ENCODE assay signal across 8 cellular contexts in the genomic region with DNA sequence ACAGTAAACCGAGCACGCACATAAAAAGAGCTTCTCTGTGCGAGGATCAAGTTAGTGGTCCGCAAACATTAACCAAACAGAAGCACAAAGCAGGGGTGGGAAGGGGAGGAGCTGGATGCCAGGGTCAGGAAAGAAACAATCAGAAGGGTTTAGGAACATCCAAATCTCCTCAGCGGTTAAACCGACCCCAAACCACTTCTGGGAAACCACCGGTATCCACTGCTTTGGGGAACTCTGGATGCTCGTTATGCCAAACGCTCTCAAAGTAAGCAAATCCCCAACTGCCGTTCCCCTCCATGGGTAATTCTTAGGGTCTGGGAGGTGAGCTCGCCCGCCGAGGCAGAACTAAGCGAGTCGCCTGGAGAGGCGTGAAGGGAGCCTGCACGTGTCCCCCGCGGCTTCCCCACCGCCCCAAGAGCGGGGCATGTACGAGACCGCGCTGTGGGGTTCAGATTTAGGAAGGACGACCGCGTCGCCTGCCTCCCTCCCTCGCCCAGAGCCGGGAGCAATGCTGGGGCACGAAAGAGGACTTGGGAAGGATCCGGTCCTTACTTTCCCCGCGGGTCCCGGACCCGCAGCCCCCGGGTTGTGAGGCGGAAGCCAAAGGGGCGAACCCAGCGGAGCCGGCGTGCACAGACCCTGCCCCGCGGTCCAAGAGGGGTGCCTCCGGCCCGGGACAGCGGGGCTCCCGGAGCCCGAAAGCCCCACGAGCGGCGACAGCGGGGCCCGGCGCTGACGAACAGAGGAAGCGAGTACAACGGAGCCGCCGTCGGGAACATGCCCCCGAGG. TPM values are rescaled to one million over a fixed set of nuclear protein-coding genes. Genes with fewer than 3 reads are reported as not detected.
DNase-seq lines count a peak whose midpoint lies in the region; ATAC-seq and TF ChIP-seq lines count a peak whose summit lies in the region.

No MANE protein-coding gene starts in this region.

- H3K9me3 Mint-ChIP-seq in activated T-cell treated with anti-CD3 and anti-CD28 coated beads, Interleukin-2, amount 50 U/mL, for 72 hours: no peaks in the 10 kb centered on the region

- H3K9ac ChIP-seq in ES-I3 (ENCODE audit: low read depth, low read length): peak overlapping the region; percentile 75

- peak overlapping the region; percentile 95 to 96 for H3K4me3 Mint-ChIP-seq in activated T-cell treated with anti-CD3 and anti-CD28 coated beads, Interleukin-2, amount 50 U/mL, for 72 hours

- H3K27ac ChIP-seq in neutrophil (peak overlapping the region; percentile 98), uterus (peak overlapping the region; percentile 94 to 96)

- peak overlapping the region; percentile 86 for H3K27ac Mint-ChIP-seq in activated T-cell treated with anti-CD3 and anti-CD28 coated beads, Interleukin-2, amount 50 U/mL, for 72 hours

- peaks cover 36% of the 10 kb centered on the region for H3K4me1 Mint-ChIP-seq in activated T-cell treated with anti-CD3 and anti-CD28 coated beads, Interleukin-2, amount 50 U/mL, for 72 hours (ENCODE audit: low read depth)

- DNase-seq in HEK293T (ENCODE audit: extremely low spot score): peak; percentile 42
- peak; percentile 18 for DNase-seq in NCI-H146 treated with DMSO at 0.1 percent for 48 hours (lab: John Stamatoyannopoulos, UW; ENCODE audit: unreplicated experiment)
- peak; percentile 40 to 44 for DNase-seq in activated T-cell treated with anti-CD3 and anti-CD28 coated beads, Interleukin-2, amount 50 U/mL, for 72 hours
- DNase-seq in fibroblast of villous mesenchyme (ENCODE audit: low read depth): no peak
- DNase-seq in uterus: peak in 1 of 2 donors; percentile 32

- CTCF ChIA-PET in HEK293T (lab: Yijun Ruan, JAX): no interaction called here

- H3K27me3 Mint-ChIP-seq in activated T-cell treated with anti-CD3 and anti-CD28 coated beads, Interleukin-2, amount 50 U/mL, for 72 hours (ENCODE audit: low read depth): no peaks in the 10 kb centered on the region

- TF ChIP-seq POLR2A in uterus (IDR thresholded peaks at IDR 0.05): no peak

- H3K4me3 ChIP-seq in fibroblast of villous mesenchyme (ENCODE audit: low read depth, low read length): peak overlapping the region; percentile 96
- peak overlapping the region; percentile 73 to 97 for H3K4me3 ChIP-seq in neutrophil (ENCODE audit: low read depth in 1 of 2, low read length in 1 of 2)
- peak overlapping the region; percentile 78 to 95 for H3K4me3 ChIP-seq in uterus

- H3K27me3 ChIP-seq in neutrophil (no peaks in the 10 kb centered on the region), uterus (no peaks in the 10 kb centered on the region)

- peaks cover 0 to 5% of the 10 kb centered on the region in 2 donors for H3K36me3 Mint-ChIP-seq in activated T-cell treated with anti-CD3 and anti-CD28 coated beads, Interleukin-2, amount 50 U/mL, for 72 hours (ENCODE audit: insufficient read depth in 2 of 2)

- no peak for ATAC-seq in activated T-cell treated with anti-CD3 and anti-CD28 coated beads, Interleukin-2, amount 50 U/mL, for 72 hours (replicated peaks in 1 of 2)
- ATAC-seq in HG03469 (IDR thresholded peaks at IDR 0.05; ENCODE audit: unreplicated experiment): no peak

- H3K4me1 ChIP-seq in ES-I3 (ENCODE audit: insufficient read depth, low read length) (peaks cover 5% of the 10 kb centered on the region), neutrophil (ENCODE audit: control insufficient read depth in 1 of 2, insufficient read depth in 1 of 2, low read depth in 1 of 2, low read length in 1 of 2) (peaks cover 27 to 30% of the 10 kb centered on the region in 2 experiments), uterus (peaks cover 5 to 9% of the 10 kb centered on the region in 2 donors)

- POLR2A ChIA-PET in HEK293T (lab: Yijun Ruan, JAX): interaction anchor here (1.2 to 1.5 kb wide), 4 partner anchors 10 to 131 kb away, joined by 3 to 7 read pairs (median 4); partner anchors contain the start of genes KMT5A, MPHOSPH9 and MTRFR

- H3K36me3 ChIP-seq in ES-I3 (ENCODE audit: insufficient read depth, low read length) (no peaks in the 10 kb centered on the region), neutrophil (no peaks in the 10 kb centered on the region), uterus (no peaks in the 10 kb centered on the region)

- no peak for TF ChIP-seq CTCF in fibroblast of villous mesenchyme (IDR thresholded peaks at IDR 0.05; ENCODE audit: insufficient read depth, low read depth, low read length)
- TF ChIP-seq CTCF in neutrophil (IDR thresholded peaks at IDR 0.05): no peak
- no peak for TF ChIP-seq CTCF in uterus (IDR thresholded peaks at IDR 0.05)

- intact Hi-C loops in uterus (cut with DNase I; ENCODE audit: low total_unique reads): no loop called here

- no peaks in the 10 kb centered on the region for H3K9me3 ChIP-seq in ES-I3 (ENCODE audit: control insufficient read depth, insufficient read depth, low read length)
- H3K9me3 ChIP-seq in neutrophil: no peaks in the 10 kb centered on the region
- no peaks in the 10 kb centered on the region for H3K9me3 ChIP-seq in uterus

TF ChIP-seq in HEK293T, 16 proteins besides CTCF, POLR2A, EP300 and RAD21:
- TF ChIP-seq L3MBTL2 (conservative IDR thresholded peaks at IDR 0.05) (0 out of 2 replicates have a peak, but pooled peaks have one; percentile 33), FOXA1 (IDR thresholded peaks at IDR 0.05) (no peak)

RNA-seq across cellular contexts. Expression of gene SBNO1, which starts 0.7 kb away (rescaled TPM):
- 10 to 100 TPM; 38.5 to 41.6 TPM for total RNA-seq in activated T-cell treated with anti-CD3 and anti-CD28 coated beads, Interleukin-2, amount 50 U/mL, for 72 hours
- total RNA-seq in fibroblast of villous mesenchyme (26.7 and 41.0 TPM in 2 replicates), uterus (10 to 100 TPM; 16.8 to 40.5 (median 33.0) TPM)

RNA-seq across cellular contexts. Expression of gene KMT5A, which starts 20.0 kb away (rescaled TPM):
- 10 to 100 TPM; 67.4 to 83.7 TPM for total RNA-seq in activated T-cell treated with anti-CD3 and anti-CD28 coated beads, Interleukin-2, amount 50 U/mL, for 72 hours
- total RNA-seq in fibroblast of villous mesenchyme (45.7 and 62.2 TPM in 2 replicates), uterus (10 to 100 TPM; 20.9 to 71.5 (median 42.1) TPM)
